1 cellular context compared by ENCODE assay signal in the genomic region with DNA sequence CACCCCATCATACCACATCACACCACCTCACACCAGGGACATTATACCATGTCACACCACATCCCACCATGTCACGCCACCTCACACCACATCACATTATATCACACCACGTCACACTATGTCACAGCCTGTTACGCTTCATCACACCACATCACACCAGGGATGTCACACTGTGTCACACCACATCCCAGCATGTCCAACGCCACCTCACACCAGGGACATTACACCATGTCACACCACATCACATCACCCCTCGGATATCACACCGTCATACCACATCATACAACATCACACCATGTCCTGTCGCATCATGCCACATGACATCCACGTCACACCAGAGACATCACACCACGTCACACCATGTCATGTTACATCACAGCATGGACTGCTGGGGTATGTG.
TF ChIP-seq lines count a peak whose summit lies in the region.

No MANE protein-coding gene starts in this region.

TF ChIP-seq in HEK293, 187 proteins besides CTCF, POLR2A, EP300 and RAD21 (continued from another document):
- peak; percentile 34 for TF ChIP-seq ZNF629 (tag by site-specific recombination; IDR thresholded peaks at IDR 0.05)
- TF ChIP-seq, protein P1, sequence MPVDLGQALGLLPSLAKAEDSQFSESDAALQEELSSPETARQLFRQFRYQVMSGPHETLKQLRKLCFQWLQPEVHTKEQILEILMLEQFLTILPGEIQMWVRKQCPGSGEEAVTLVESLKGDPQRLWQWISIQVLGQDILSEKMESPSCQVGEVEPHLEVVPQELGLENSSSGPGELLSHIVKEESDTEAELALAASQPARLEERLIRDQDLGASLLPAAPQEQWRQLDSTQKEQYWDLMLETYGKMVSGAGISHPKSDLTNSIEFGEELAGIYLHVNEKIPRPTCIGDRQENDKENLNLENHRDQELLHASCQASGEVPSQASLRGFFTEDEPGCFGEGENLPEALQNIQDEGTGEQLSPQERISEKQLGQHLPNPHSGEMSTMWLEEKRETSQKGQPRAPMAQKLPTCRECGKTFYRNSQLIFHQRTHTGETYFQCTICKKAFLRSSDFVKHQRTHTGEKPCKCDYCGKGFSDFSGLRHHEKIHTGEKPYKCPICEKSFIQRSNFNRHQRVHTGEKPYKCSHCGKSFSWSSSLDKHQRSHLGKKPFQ (tag by site-specific recombination; IDR thresholded peaks at IDR 0.05) = peak; percentile 94
- no peak for TF ChIP-seq OSR2 (tag by site-specific recombination; IDR thresholded peaks at IDR 0.05)
- TF ChIP-seq ZNF580 (tag by site-specific recombination; IDR thresholded peaks at IDR 0.05) = no peak
- 0 out of 2 replicates have a peak, but pooled peaks have one; percentile 64 for TF ChIP-seq ZNF280C (tag by site-specific recombination; IDR thresholded peaks at IDR 0.05)
